8 cellular contexts compared by ENCODE assay signal in genomic region chr17:18661924-18662624, GRCh38. TPM values are rescaled to one million over a fixed set of nuclear protein-coding genes. Genes with fewer than 3 reads are reported as not detected.
"Had no signal": no experiment of that assay in that cellular context is flagged by ENCODE, and none has a peak within 500 bp of the region (broad histone marks: within the 10 kb centered on the region; RNA-seq: fewer than 3 reads in every experiment).

No MANE protein-coding gene starts in this region.

RNA-seq across cellular contexts. Expression of gene TBC1D28, which starts 17.9 kb away (rescaled TPM):
- total RNA-seq: activated CD4-positive, alpha-beta memory T cell treated with anti-CD3 and anti-CD28 coated beads for 36 hours; activated CD4-positive, alpha-beta T cell treated with anti-CD3 and anti-CD28 coated beads, Interleukin-2, amount 10 ng/mL, durations not matched to agents 7 days and 5 days; activated naive CD4-positive, alpha-beta T cell treated with anti-CD3 and anti-CD28 coated beads, Interleukin-2, amount 50 U/mL, for 72 hours; activated T-cell treated with anti-CD3 and anti-CD28 coated beads, Interleukin-2, amount 50 U/mL, for 4 hours; cardiac septum; NCI-H460; PC-9; SK-MEL-5 had no signal
